In genomic region chr3:177516130-177517011, GRCh38 we compare ENCODE assay signal across 11 cellular contexts.
DNase-seq lines count a peak whose midpoint lies in the region; ATAC-seq and TF ChIP-seq lines count a peak whose summit lies in the region.
"Had no signal": no experiment of that assay in that cellular context is flagged by ENCODE, and none has a peak within 500 bp of the region (broad histone marks: within the 10 kb centered on the region; RNA-seq: fewer than 3 reads in every experiment).

No MANE protein-coding gene starts in this region.

- peak overlapping the region; percentile 45 to 75; a peak in 2 of 4 replicates for H4K8ac ChIP-seq in IMR-90 (ENCODE audit: low read depth in 2 of 2, low read length in 2 of 2)

- ATAC-seq in IMR-90 (ENCODE audit: low read depth) = peak; percentile 90
- ATAC-seq in left lung = peak; percentile 24
- ATAC-seq in HG03469 (IDR thresholded peaks at IDR 0.05; ENCODE audit: unreplicated experiment) = no peak

- intact Hi-C loops in IMR-90 (cut with micrococcal nuclease) (loop anchor here (1.0 to 5.0 kb wide), 3 partner anchors 154 to 465 kb away; no protein-coding TSS in a partner anchor), left lung (cut with DNase I) (no loop called here), testis (cut with DNase I; ENCODE audit: low total_unique reads) (no loop called here)

- peak overlapping the region; percentile 39 for H2BK5ac ChIP-seq in IMR-90 (ENCODE audit: low read depth, low read length, poor library complexity, severe bottlenecking)

- H3K36me3 ChIP-seq in IMR-90 (ENCODE audit: control insufficient read depth, insufficient read depth, low read length) = no peaks in the 10 kb centered on the region
- H3K36me3 ChIP-seq in left lung = no peaks in the 10 kb centered on the region
- H3K36me3 ChIP-seq in testis (ENCODE audit: low read depth, missing control alignments) = no peaks in the 10 kb centered on the region
- H3K36me3 ChIP-seq in effector memory CD4-positive, alpha-beta T cell (ENCODE audit: control insufficient read depth, insufficient read depth, low read length) = no peaks in the 10 kb centered on the region

- H3K23ac ChIP-seq in IMR-90 (ENCODE audit: low read depth, low read length) = peak overlapping the region; percentile 20; the same call in 1 of the 2 replicates

- dilution Hi-C loops in IMR-90 (cut with HindIII; ENCODE audit: low sequenced_read_pairs, unreplicated experiment) = no loop called here

- H4K20me1 ChIP-seq in IMR-90 (ENCODE audit: insufficient read depth, low read length) = no peaks in the 10 kb centered on the region

- TF ChIP-seq POLR2A in IMR-90 (IDR thresholded peaks at IDR 0.05; ENCODE audit: low read depth, low read length) (no peak), testis (IDR thresholded peaks at IDR 0.05) (no peak)

- H3K27ac ChIP-seq in IMR-90 (ENCODE audit: insufficient read depth, low read length) (peak overlapping the region; percentile 61), cingulate gyrus (ENCODE audit: low read depth, low read length) (peak overlapping the region; percentile 20), left lung (no peak overlapping the region), testis (peak overlapping the region in 1 of 2 donors; percentile 56)
- H3K27ac ChIP-seq in effector memory CD4-positive, alpha-beta T cell (ENCODE audit: insufficient read depth, low read length, poor library complexity, severe bottlenecking) = no peak overlapping the region

- H2BK20ac ChIP-seq in IMR-90 (ENCODE audit: low read depth, low read length) = peak overlapping the region; percentile 63

- H2AK5ac ChIP-seq in IMR-90 (ENCODE audit: low read depth, low read length) = peak overlapping the region; percentile 26

- peak overlapping the region; percentile 1; the same call in 2 of the 3 replicates for H2BK15ac ChIP-seq in IMR-90 (ENCODE audit: low read depth, low read length)

- CTCF ChIA-PET in IMR-90 (lab: Yijun Ruan, JAX) = interaction anchor here (0.6 to 0.7 kb wide), 3 partner anchors 21 to 234 kb away, joined by 3 to 5 read pairs (median 4); no protein-coding TSS in a partner anchor

- in situ Hi-C loops in IMR-90 (cut with MboI; ENCODE audit: low sequenced_read_pairs) = no loop called here

- peak overlapping the region; percentile 69 for H2BK120ac ChIP-seq in IMR-90 (ENCODE audit: low read depth, low read length)

- H2AK9ac ChIP-seq in IMR-90 (replicated peaks; ENCODE audit: low read depth, low read length, poor library complexity) = peak overlapping the region; percentile 25

- BruUV-seq in IMR-90 (replicated peaks; lab: Mats Ljungman, UMichigan) = no TSS peak

- H4K91ac ChIP-seq in IMR-90 (ENCODE audit: insufficient read depth, low read depth, low read length) = peak overlapping the region; percentile 77

- DNase-seq in IMR-90 (peak; percentile 90), left lung (peak in 1 of 2 donors; percentile 40), testis (peak; percentile 72), NCI-H146 (lab: John Stamatoyannopoulos, UW) (no peak), NCI-H774 (lab: John Stamatoyannopoulos, UW) (no peak)
- DNase-seq in effector memory CD4-positive, alpha-beta T cell = no peak
- DNase-seq: activated CD4-positive, alpha-beta T cell treated with anti-CD3 and anti-CD28 coated beads for 4 hours; NCI-H524 treated with DMSO at 0.1 percent for 48 hours; small intestine had no signal

- peak overlapping the region; percentile 63 for H3K4ac ChIP-seq in IMR-90 (ENCODE audit: low read depth, low read length)

- peaks cover 3% of the 10 kb centered on the region; the same call in 1 of the 2 replicates for H3K9me1 ChIP-seq in IMR-90 (ENCODE audit: insufficient read depth, low read length)

- no peaks in the 10 kb centered on the region for H3K79me1 ChIP-seq in IMR-90 (ENCODE audit: low read depth in 1 of 2, low read length in 2 of 2)

- no peaks in the 10 kb centered on the region for H3K9me3 ChIP-seq in IMR-90 (ENCODE audit: control insufficient read depth, insufficient read depth, low read length)
- H3K9me3 ChIP-seq in left lung = no peaks in the 10 kb centered on the region
- no peaks in the 10 kb centered on the region for H3K9me3 ChIP-seq in testis
- no peaks in the 10 kb centered on the region for H3K9me3 ChIP-seq in effector memory CD4-positive, alpha-beta T cell (ENCODE audit: control insufficient read depth, low read length)

- peak overlapping the region; percentile 79 for H2AFZ ChIP-seq in IMR-90 (replicated peaks; ENCODE audit: low read length, poor library complexity)

- peak overlapping the region; percentile 43 for H3K4me2 ChIP-seq in IMR-90 (ENCODE audit: low read depth, low read length)

- H3K14ac ChIP-seq in IMR-90 (replicated peaks; ENCODE audit: low read depth, low read length) = peak overlapping the region; percentile 75; the same call in 1 of the 2 replicates

- H3K4me1 ChIP-seq in IMR-90 (ENCODE audit: control insufficient read depth, insufficient read depth, low read length) = peaks cover 16% of the 10 kb centered on the region
- peaks cover 0 to 17% of the 10 kb centered on the region in 2 donors for H3K4me1 ChIP-seq in left lung
- peaks cover 20% of the 10 kb centered on the region for H3K4me1 ChIP-seq in testis
- no peaks in the 10 kb centered on the region for H3K4me1 ChIP-seq in effector memory CD4-positive, alpha-beta T cell (ENCODE audit: control insufficient read depth, insufficient read depth, low read length, poor library complexity, severe bottlenecking)

- H3K9ac ChIP-seq in IMR-90 (ENCODE audit: low read depth, low read length) = 0 out of 2 replicates have a peak overlapping the region, but pooled peaks have one; percentile 10

- 7% methylated on average over 9 of the region's 15 CpGs; no CpG with 5 or more reads in 1 of the 2 experiments for WGBS in IMR-90 (ENCODE audit: extremely low coverage in 2 of 2, insufficient read length in 1 of 2), 2 experiments
- 24 to 35% methylated on average over 15 of the region's 15 CpGs for WGBS in testis, 2 donors

- H4K5ac ChIP-seq in IMR-90 (ENCODE audit: low read depth, low read length) = peak overlapping the region; percentile 55

- H3K4me3 ChIP-seq in IMR-90 (ENCODE audit: insufficient read depth, low read depth, low read length) = no peak overlapping the region
- H3K4me3 ChIP-seq in left lung = no peak overlapping the region
- no peak overlapping the region for H3K4me3 ChIP-seq in testis
- H3K4me3 ChIP-seq in effector memory CD4-positive, alpha-beta T cell (ENCODE audit: insufficient read depth, low read depth, low read length, poor library complexity, severe bottlenecking) = no peak overlapping the region

- peak overlapping the region; percentile 62 for H3K18ac ChIP-seq in IMR-90 (ENCODE audit: low read depth, low read length)

- H3K56ac ChIP-seq in IMR-90 (ENCODE audit: extremely low read depth, insufficient read depth, low read length) = peak overlapping the region; percentile 18; the same call in 1 of the 2 replicates

- no peaks in the 10 kb centered on the region for H3K27me3 ChIP-seq in IMR-90 (ENCODE audit: control insufficient read depth, insufficient read depth, low read length)
- no peaks in the 10 kb centered on the region for H3K27me3 ChIP-seq in left lung
- no peaks in the 10 kb centered on the region for H3K27me3 ChIP-seq in testis
- no peaks in the 10 kb centered on the region for H3K27me3 ChIP-seq in effector memory CD4-positive, alpha-beta T cell (replicated peaks; ENCODE audit: control insufficient read depth, insufficient read depth, low read length, poor library complexity, severe bottlenecking)

- TF ChIP-seq CTCF in IMR-90 (conservative IDR thresholded peaks at IDR 0.05; ENCODE audit: low read depth, low read length) = no peak
- no peak for TF ChIP-seq CTCF in left lung (IDR thresholded peaks at IDR 0.05)
- no peak for TF ChIP-seq CTCF in testis (IDR thresholded peaks at IDR 0.05)

- POLR2A ChIA-PET in IMR-90 (lab: Charles Lee; ENCODE audit: unreplicated experiment) = interaction anchor here (0.7 to 0.9 kb wide), 2 partner anchors 12 to 21 kb away, joined by 3 to 4 read pairs; no protein-coding TSS in a partner anchor

- no peak for TF ChIP-seq RAD21 in IMR-90 (IDR thresholded peaks at IDR 0.05; ENCODE audit: low read length)

TF ChIP-seq in IMR-90, 13 proteins besides CTCF, POLR2A, EP300 and RAD21:
- TF ChIP-seq BHLHE40 (IDR thresholded peaks at IDR 0.05; ENCODE audit: low read depth, low read length) = peak; percentile 83
- no peak for TF ChIP-seq USF2 (IDR thresholded peaks at IDR 0.05; ENCODE audit: low read depth, low read length)
- TF ChIP-seq MXI1 (IDR thresholded peaks at IDR 0.05; ENCODE audit: borderline replicate concordance, low read depth, low read length) = no peak
- no peak for TF ChIP-seq SMC3 (IDR thresholded peaks at IDR 0.05; ENCODE audit: low read depth, low read length)

Comparison
In these comparisons a context has a peak if more than half of its experiments do, and no peak if none do; other contexts are left out.
1. DNase-seq: peak in IMR-90 (single experiment) and testis (single experiment); none in effector memory CD4-positive, alpha-beta T cell (0 of 3), NCI-H146 (single experiment) and NCI-H774 (single experiment).
2. H3K27ac ChIP-seq: peak in IMR-90 (single experiment) and cingulate gyrus (single experiment); none in left lung (0 of 2) and effector memory CD4-positive, alpha-beta T cell (single experiment).